Comparison of ENCODE assay signal across 24 cellular contexts in genomic region chr6:56143796-56144195, GRCh38.
"Had no signal": no experiment of that assay in that cellular context is flagged by ENCODE, and none has a peak within 500 bp of the region (broad histone marks: within the 10 kb centered on the region; RNA-seq: fewer than 3 reads in every experiment).

No MANE protein-coding gene starts in this region.

- H3K27ac Mint-ChIP-seq: activated CD8-positive, alpha-beta T cell treated with anti-CD3 and anti-CD28 coated beads, Interleukin-2, amount 10 ng/mL, durations not matched to agents 7 days and 5 days; activated T-helper 1 cell treated with anti-CD3 and anti-CD28 coated beads, Interleukin-12 subunit alpha, Interleukin-12 subunit beta, Interleukin-2, Interleukin-4 antibody, amounts not matched to agents 30 ng/mL and 10 ng/mL and 1 ng/mL, durations not matched to agents 14 hours and 24 hours and 36 hours; endodermal cell; naive B cell; stimulated activated memory B cell treated with anti-CD40 and anti-IgM and Interleukin-4, amounts not matched to agents 10 μg/mL and 1 μg/mL and 100 μg/mL, for 72 hours; T-helper 2 cell treated with Interferon-gamma antibody and Interleukin-4, amounts not matched to agents 5 μg/mL and 100 μg/mL, for 36 hours had no signal

- H3K36me3 Mint-ChIP-seq: naive B cell; stimulated activated memory B cell treated with anti-CD40 and anti-IgM and Interleukin-4, amounts not matched to agents 10 μg/mL and 1 μg/mL and 100 μg/mL, for 72 hours had no signal

- H3K27me3 Mint-ChIP-seq: central memory CD8-positive, alpha-beta T cell; naive B cell; stimulated activated memory B cell treated with anti-CD40 and anti-IgM and Interleukin-4, amounts not matched to agents 10 μg/mL and 1 μg/mL and 100 μg/mL, for 72 hours had no signal

- H3K27me3 ChIP-seq: colonic mucosa, heart right ventricle, right lobe of liver, stomach, suprapubic skin, transverse colon had no signal

- H3K36me3 ChIP-seq: colonic mucosa, right lobe of liver, suprapubic skin, transverse colon had no signal

- DNase-seq: activated CD4-positive, alpha-beta T cell treated with anti-CD3 and anti-CD28 coated beads, Interleukin-2, amount 50 U/mL, for 1 hour; activated CD4-positive, CD25-positive, alpha-beta regulatory T cell treated with anti-CD3 and anti-CD28 coated beads, Interleukin-2, amount 50 U/mL, for 72 hours; activated CD8-positive, alpha-beta T cell treated with anti-CD3 and anti-CD28 coated beads, Interleukin-2, amount 10 ng/mL, durations not matched to agents 7 days and 5 days; activated gamma-delta T cell; activated naive CD4-positive, alpha-beta T cell treated with anti-CD3 and anti-CD28 coated beads, Interleukin-2, amount 50 U/mL, for 16 hours; aorta; colonic mucosa; endodermal cell; heart right ventricle; left colon; naive B cell; nucleus accumbens; posterior cingulate gyrus; right lobe of liver; small intestine; stimulated activated CD4-positive, alpha-beta T cell treated with anti-CD3 and anti-CD28 coated beads, Interleukin-2, amount 100 ng/mL, for 24 hours; stomach; transverse colon had no signal

- H3K9me3 Mint-ChIP-seq: endodermal cell had no signal

- H3K4me1 ChIP-seq: colonic mucosa, heart right ventricle, right lobe of liver, stomach, suprapubic skin, transverse colon had no signal

- H3K9me3 ChIP-seq: colonic mucosa, right lobe of liver, suprapubic skin, transverse colon had no signal

- H3K4me3 ChIP-seq: colonic mucosa, heart right ventricle, right lobe of liver, stomach, suprapubic skin, transverse colon had no signal

- H3K4me1 Mint-ChIP-seq: central memory CD8-positive, alpha-beta T cell; endodermal cell; naive B cell; stimulated activated memory B cell treated with anti-CD40 and anti-IgM and Interleukin-4, amounts not matched to agents 10 μg/mL and 1 μg/mL and 100 μg/mL, for 72 hours had no signal

- H3K27ac ChIP-seq: colonic mucosa, heart right ventricle, right lobe of liver, stomach, suprapubic skin, transverse colon, VCaP had no signal

- H3K4me3 Mint-ChIP-seq: activated CD8-positive, alpha-beta T cell treated with anti-CD3 and anti-CD28 coated beads, Interleukin-2, amount 10 ng/mL, durations not matched to agents 7 days and 5 days; activated T-helper 1 cell treated with anti-CD3 and anti-CD28 coated beads, Interleukin-12 subunit alpha, Interleukin-12 subunit beta, Interleukin-2, Interleukin-4 antibody, amounts not matched to agents 30 ng/mL and 10 ng/mL and 1 ng/mL, durations not matched to agents 14 hours and 24 hours and 36 hours; central memory CD8-positive, alpha-beta T cell; endodermal cell; naive B cell; stimulated activated memory B cell treated with anti-CD40 and anti-IgM and Interleukin-4, amounts not matched to agents 10 μg/mL and 1 μg/mL and 100 μg/mL, for 72 hours; T-helper 2 cell treated with Interferon-gamma antibody and Interleukin-4, amounts not matched to agents 5 μg/mL and 100 μg/mL, for 36 hours had no signal

- ATAC-seq: activated CD8-positive, alpha-beta T cell treated with anti-CD3 and anti-CD28 coated beads, Interleukin-2, amount 10 ng/mL, durations not matched to agents 7 days and 5 days; heart right ventricle; left colon; right lobe of liver; stimulated activated memory B cell treated with anti-CD40 and anti-IgM and Interleukin-4, amounts not matched to agents 10 μg/mL and 1 μg/mL and 100 μg/mL, for 72 hours had no signal
